In the genomic region with DNA sequence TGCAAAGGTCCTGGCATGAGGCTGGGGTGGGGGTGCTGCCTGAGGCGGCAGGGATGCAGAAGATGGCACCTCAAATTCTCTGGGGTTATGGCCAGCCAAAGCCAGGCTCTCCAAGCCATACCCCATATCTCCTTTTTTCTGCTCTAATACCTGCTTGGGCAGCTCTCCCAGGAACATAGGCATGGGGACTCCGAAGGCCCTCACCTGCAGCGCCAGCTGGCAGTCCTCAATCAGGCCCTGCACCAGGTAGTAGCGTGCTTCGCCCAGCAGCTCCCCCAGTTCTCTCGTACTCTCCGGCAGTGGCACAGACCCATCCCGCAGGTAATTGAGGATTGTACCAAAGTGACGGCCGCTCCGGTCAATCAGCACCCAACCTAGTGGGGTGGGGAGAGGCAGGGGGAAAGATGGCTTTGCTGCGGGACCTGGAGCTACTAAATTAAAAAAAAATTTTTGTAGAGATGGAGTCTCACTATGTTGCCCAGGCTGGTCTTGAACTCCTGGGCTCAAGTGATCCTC, we compare ENCODE assay signal across 21 cellular contexts. TPM values are rescaled to one million over a fixed set of nuclear protein-coding genes. Genes with fewer than 3 reads are reported as not detected.
"Had no signal": no experiment of that assay in that cellular context is flagged by ENCODE, and none has a peak within 500 bp of the region (broad histone marks: within the 10 kb centered on the region; RNA-seq: fewer than 3 reads in every experiment).

No MANE protein-coding gene starts in this region.

- H3K4me3 ChIP-seq: breast epithelium, gastroesophageal sphincter, left ventricle myocardium inferior, right lobe of liver, upper lobe of left lung had no signal

- H3K27ac Mint-ChIP-seq: activated B cell treated with CpG ODN at 0.5 μM for 24 hours; activated naive CD4-positive, alpha-beta T cell treated with anti-CD3 and anti-CD28 coated beads, Interleukin-2, amount 50 U/mL, for 24 hours; mesothelial cell of epicardium; stimulated activated memory B cell treated with anti-CD40 and anti-IgM and Interleukin-4, amounts not matched to agents 10 μg/mL and 1 μg/mL and 100 μg/mL, for 72 hours; T-helper 1 cell treated with Interleukin-12 subunit alpha and Interleukin-12 subunit beta and Interleukin-4 antibody, amounts not matched to agents 30 μg/mL and 1 μg/mL, for 36 hours had no signal

- H3K27me3 ChIP-seq: breast epithelium, gastroesophageal sphincter, right lobe of liver, upper lobe of left lung had no signal

- ATAC-seq: gastroesophageal sphincter; naive thymus-derived CD8-positive, alpha-beta T cell; right lobe of liver; stimulated activated memory B cell treated with anti-CD40 and anti-IgM and Interleukin-4, amounts not matched to agents 10 μg/mL and 1 μg/mL and 100 μg/mL, for 72 hours had no signal

- H3K27me3 Mint-ChIP-seq: activated B cell treated with CpG ODN at 0.5 μM for 24 hours; activated naive CD4-positive, alpha-beta T cell treated with anti-CD3 and anti-CD28 coated beads, Interleukin-2, amount 50 U/mL, for 24 hours; naive thymus-derived CD8-positive, alpha-beta T cell; stimulated activated memory B cell treated with anti-CD40 and anti-IgM and Interleukin-4, amounts not matched to agents 10 μg/mL and 1 μg/mL and 100 μg/mL, for 72 hours had no signal

- DNase-seq: activated B cell treated with CpG ODN at 0.5 μM for 24 hours; activated CD4-positive, alpha-beta T cell treated with anti-CD3 and anti-CD28 coated beads for 4 hours; activated CD4-positive, alpha-beta T cell treated with anti-CD3 and anti-CD28 coated beads, Interleukin-2, amount 50 U/mL, for 48 hours; activated gamma-delta T cell treated with Interleukin-2 at 50 U/mL for 16 hours; cortex of kidney; hypothalamus; left ventricle myocardium inferior; naive thymus-derived CD8-positive, alpha-beta T cell; occipital lobe; right lobe of liver; small intestine; stimulated activated CD4-positive, alpha-beta T cell treated with anti-CD3 and anti-CD28 coated beads, Interleukin-2, amount 100 ng/mL, for 24 hours; T1000; upper lobe of left lung had no signal

- H3K4me3 Mint-ChIP-seq: activated B cell treated with CpG ODN at 0.5 μM for 24 hours; mesothelial cell of epicardium; stimulated activated memory B cell treated with anti-CD40 and anti-IgM and Interleukin-4, amounts not matched to agents 10 μg/mL and 1 μg/mL and 100 μg/mL, for 72 hours; T-helper 1 cell treated with Interleukin-12 subunit alpha and Interleukin-12 subunit beta and Interleukin-4 antibody, amounts not matched to agents 30 μg/mL and 1 μg/mL, for 36 hours had no signal

- H3K36me3 ChIP-seq: breast epithelium had no signal

- H3K9me3 ChIP-seq: breast epithelium, gastroesophageal sphincter, left ventricle myocardium inferior, right lobe of liver, upper lobe of left lung had no signal

- H3K27ac ChIP-seq: breast epithelium, epithelial cell of prostate, gastroesophageal sphincter, left ventricle myocardium inferior, right lobe of liver, upper lobe of left lung had no signal

- H3K9me3 Mint-ChIP-seq: activated B cell treated with CpG ODN at 0.5 μM for 24 hours; activated naive CD4-positive, alpha-beta T cell treated with anti-CD3 and anti-CD28 coated beads, Interleukin-2, amount 50 U/mL, for 24 hours; mesothelial cell of epicardium; naive thymus-derived CD8-positive, alpha-beta T cell; stimulated activated memory B cell treated with anti-CD40 and anti-IgM and Interleukin-4, amounts not matched to agents 10 μg/mL and 1 μg/mL and 100 μg/mL, for 72 hours; T-helper 1 cell treated with Interleukin-12 subunit alpha and Interleukin-12 subunit beta and Interleukin-4 antibody, amounts not matched to agents 30 μg/mL and 1 μg/mL, for 36 hours had no signal

RNA-seq across cellular contexts. Expression of a gene that starts 22.8 kb away (rescaled TPM):
- total RNA-seq: activated B cell treated with CpG ODN at 0.5 μM for 24 hours; left ventricle myocardium inferior; naive thymus-derived CD8-positive, alpha-beta T cell had no signal
- polyA plus RNA-seq: naive thymus-derived CD8-positive, alpha-beta T cell had no signal

RNA-seq across cellular contexts. Expression of a gene that starts 23.7 kb away (rescaled TPM):
- total RNA-seq: activated B cell treated with CpG ODN at 0.5 μM for 24 hours had no signal
- polyA plus RNA-seq: naive thymus-derived CD8-positive, alpha-beta T cell had no signal
